29 cellular contexts compared by ENCODE assay signal in the genomic region with DNA sequence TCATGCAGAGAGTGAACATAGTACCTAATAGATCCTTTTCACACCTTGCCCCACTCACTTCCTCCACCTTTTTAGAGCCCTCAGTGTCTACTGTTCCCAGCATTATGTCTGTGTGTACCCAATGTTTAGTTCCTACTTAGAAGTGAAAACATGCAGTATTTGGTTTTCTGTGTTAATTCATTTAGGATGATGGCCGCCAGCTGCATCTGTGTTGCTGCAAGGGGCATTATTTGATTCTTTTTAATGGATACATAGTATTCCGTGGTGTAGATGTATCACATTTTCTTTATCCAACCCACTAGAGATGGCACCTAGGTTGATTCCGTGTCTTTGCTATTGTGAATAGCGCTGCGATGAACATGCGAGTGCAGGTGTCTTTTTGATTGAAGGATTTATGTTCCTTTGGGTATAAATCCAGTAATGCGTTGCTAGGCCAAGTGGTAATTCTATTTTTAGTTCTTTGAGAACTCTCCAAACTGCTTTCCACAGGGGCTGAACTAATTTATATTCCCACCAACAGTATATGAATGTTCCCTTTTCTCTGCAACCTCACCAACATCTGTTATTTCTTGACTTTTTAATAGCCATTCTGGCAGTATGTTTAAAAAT.
"Had no signal": no experiment of that assay in that cellular context is flagged by ENCODE, and none has a peak within 500 bp of the region (broad histone marks: within the 10 kb centered on the region; RNA-seq: fewer than 3 reads in every experiment).

No MANE protein-coding gene starts in this region.

- H3K27ac Mint-ChIP-seq: stimulated activated effector memory CD8-positive, alpha-beta T cell treated with anti-CD3 and anti-CD28 coated beads, Interleukin-12 subunit alpha, Interleukin-12 subunit beta, amount 100 ng/mL, for 72 hours; stimulated activated memory B cell treated with anti-CD40 and anti-IgM and Interleukin-4, amounts not matched to agents 10 μg/mL and 1 μg/mL and 100 μg/mL, for 72 hours; stimulated activated naive B cell treated with anti-CD40 and anti-IgM and Interleukin-4, amounts not matched to agents 10 μg/mL and 1 μg/mL and 100 μg/mL, for 72 hours; stimulated activated naive CD8-positive, alpha-beta T cell treated with anti-CD3 and anti-CD28 coated beads, Interleukin-15, amount 100 ng/mL, for 72 hours; stimulated activated naive CD8-positive, alpha-beta T cell treated with anti-CD3 and anti-CD28 coated beads, Interleukin-15, Interleukin-2, amounts not matched to agents 100 ng/mL and 50 ng/mL, for 24 hours; type B pancreatic cell had no signal

- H3K9me3 ChIP-seq: stomach, suprapubic skin, testis, thoracic aorta, thyroid gland, tibial artery, tibial nerve, transverse colon, upper lobe of left lung, upper lobe of right lung, uterus, vagina had no signal

- ATAC-seq: stimulated activated effector memory CD8-positive, alpha-beta T cell treated with anti-CD3 and anti-CD28 coated beads, Interleukin-12 subunit alpha, Interleukin-12 subunit beta, amount 100 ng/mL, for 72 hours; stimulated activated memory B cell treated with anti-CD40 and anti-IgM and Interleukin-4, amounts not matched to agents 10 μg/mL and 1 μg/mL and 100 μg/mL, for 72 hours; stimulated activated naive B cell treated with anti-CD40 and anti-IgM and Interleukin-4, amounts not matched to agents 10 μg/mL and 1 μg/mL and 100 μg/mL, for 72 hours; stimulated activated naive CD8-positive, alpha-beta T cell treated with anti-CD3 and anti-CD28 coated beads, Interleukin-15, amount 100 ng/mL, for 72 hours; stimulated activated naive CD8-positive, alpha-beta T cell treated with anti-CD3 and anti-CD28 coated beads, Interleukin-15, Interleukin-2, amounts not matched to agents 100 U/mL and 50 U/mL, for 24 hours; upper lobe of right lung had no signal

- H3K27me3 ChIP-seq: stomach, suprapubic skin, testis, thyroid gland, tibial artery, tibial nerve, transverse colon, upper lobe of left lung, upper lobe of right lung, uterus, vagina had no signal

- H3K27me3 Mint-ChIP-seq: type B pancreatic cell had no signal

- H3K4me3 ChIP-seq: stomach, suprapubic skin, testis, thoracic aorta, thyroid gland, tibial artery, tibial nerve, transverse colon, upper lobe of left lung, upper lobe of right lung, uterus, vagina had no signal

- H3K9me3 Mint-ChIP-seq: stimulated activated effector memory CD8-positive, alpha-beta T cell treated with anti-CD3 and anti-CD28 coated beads, Interleukin-12 subunit alpha, Interleukin-12 subunit beta, amount 100 ng/mL, for 72 hours; stimulated activated memory B cell treated with anti-CD40 and anti-IgM and Interleukin-4, amounts not matched to agents 10 μg/mL and 1 μg/mL and 100 μg/mL, for 72 hours; stimulated activated naive B cell treated with anti-CD40 and anti-IgM and Interleukin-4, amounts not matched to agents 10 μg/mL and 1 μg/mL and 100 μg/mL, for 72 hours; stimulated activated naive CD8-positive, alpha-beta T cell treated with anti-CD3 and anti-CD28 coated beads, Interleukin-15, amount 100 ng/mL, for 72 hours; stimulated activated naive CD8-positive, alpha-beta T cell treated with anti-CD3 and anti-CD28 coated beads, Interleukin-15, Interleukin-2, amounts not matched to agents 100 ng/mL and 50 ng/mL, for 24 hours had no signal

- DNase-seq: stimulated activated CD4-positive, alpha-beta T cell treated with anti-CD3 and anti-CD28 coated beads, Interleukin-2, amount 100 ng/mL, for 48 hours; stimulated activated CD4-positive, alpha-beta T cell treated with anti-CD3 and anti-CD28 coated beads, Interleukin-4, amount 100 ng/mL, for 1 hour; stimulated activated CD4-positive, alpha-beta T cell treated with anti-CD3 and anti-CD28 coated beads, Interleukin-4, amount 100 ng/mL, for 24 hours; stimulated activated CD4-positive, alpha-beta T cell treated with anti-CD3 and anti-CD28 coated beads, Interleukin-4, amount 100 ng/mL, for 4 hours; stimulated activated CD8-positive, alpha-beta memory T cell treated with anti-CD3 and anti-CD28 coated beads, Interleukin-4, amount 100 ng/mL, for 48 hours; stimulated activated naive B cell treated with anti-CD40 and anti-IgM and Interleukin-4, amounts not matched to agents 10 μg/mL and 1 μg/mL and 100 μg/mL, for 72 hours; stimulated activated naive CD4-positive, alpha-beta T cell; stimulated activated naive CD4-positive, alpha-beta T cell treated with Interleukin-2 at 50 U/mL for 16 hours; stimulated activated naive CD8-positive, alpha-beta T cell treated with anti-CD3 and anti-CD28 coated beads, Interleukin-15, amount 100 ng/mL, for 72 hours; stimulated activated naive CD8-positive, alpha-beta T cell treated with anti-CD3 and anti-CD28 coated beads, Interleukin-15, Interleukin-2, amounts not matched to agents 100 U/mL and 50 U/mL, for 24 hours; stomach; substantia nigra; testis; thyroid gland; tibial artery; transverse colon; trophoblast cell; upper lobe of left lung; upper lobe of right lung; uterus had no signal

- H3K36me3 Mint-ChIP-seq: stimulated activated memory B cell treated with anti-CD40 and anti-IgM and Interleukin-4, amounts not matched to agents 10 μg/mL and 1 μg/mL and 100 μg/mL, for 72 hours; stimulated activated naive B cell treated with anti-CD40 and anti-IgM and Interleukin-4, amounts not matched to agents 10 μg/mL and 1 μg/mL and 100 μg/mL, for 72 hours; type B pancreatic cell had no signal

- H3K4me1 ChIP-seq: suprapubic skin, testis, thyroid gland, tibial artery, transverse colon, upper lobe of left lung, upper lobe of right lung, uterus, vagina had no signal

- FAIRE-seq: urothelium cell line had no signal

- H3K27ac ChIP-seq: stomach, suprapubic skin, testis, thoracic aorta, thyroid gland, tibial artery, tibial nerve, transverse colon, upper lobe of left lung, upper lobe of right lung, uterus, vagina had no signal

- H3K4me1 Mint-ChIP-seq: stimulated activated naive CD8-positive, alpha-beta T cell treated with anti-CD3 and anti-CD28 coated beads, Interleukin-15, amount 100 ng/mL, for 72 hours had no signal

- H3K4me3 Mint-ChIP-seq: stimulated activated effector memory CD8-positive, alpha-beta T cell treated with anti-CD3 and anti-CD28 coated beads, Interleukin-12 subunit alpha, Interleukin-12 subunit beta, amount 100 ng/mL, for 72 hours; stimulated activated memory B cell treated with anti-CD40 and anti-IgM and Interleukin-4, amounts not matched to agents 10 μg/mL and 1 μg/mL and 100 μg/mL, for 72 hours; stimulated activated naive B cell treated with anti-CD40 and anti-IgM and Interleukin-4, amounts not matched to agents 10 μg/mL and 1 μg/mL and 100 μg/mL, for 72 hours; stimulated activated naive CD8-positive, alpha-beta T cell treated with anti-CD3 and anti-CD28 coated beads, Interleukin-15, amount 100 ng/mL, for 72 hours; stimulated activated naive CD8-positive, alpha-beta T cell treated with anti-CD3 and anti-CD28 coated beads, Interleukin-15, Interleukin-2, amounts not matched to agents 100 ng/mL and 50 ng/mL, for 24 hours; type B pancreatic cell had no signal

- H3K36me3 ChIP-seq: suprapubic skin, transverse colon, uterus, vagina had no signal
